Comparison of ENCODE assay signal across 13 cellular contexts in the genomic region with DNA sequence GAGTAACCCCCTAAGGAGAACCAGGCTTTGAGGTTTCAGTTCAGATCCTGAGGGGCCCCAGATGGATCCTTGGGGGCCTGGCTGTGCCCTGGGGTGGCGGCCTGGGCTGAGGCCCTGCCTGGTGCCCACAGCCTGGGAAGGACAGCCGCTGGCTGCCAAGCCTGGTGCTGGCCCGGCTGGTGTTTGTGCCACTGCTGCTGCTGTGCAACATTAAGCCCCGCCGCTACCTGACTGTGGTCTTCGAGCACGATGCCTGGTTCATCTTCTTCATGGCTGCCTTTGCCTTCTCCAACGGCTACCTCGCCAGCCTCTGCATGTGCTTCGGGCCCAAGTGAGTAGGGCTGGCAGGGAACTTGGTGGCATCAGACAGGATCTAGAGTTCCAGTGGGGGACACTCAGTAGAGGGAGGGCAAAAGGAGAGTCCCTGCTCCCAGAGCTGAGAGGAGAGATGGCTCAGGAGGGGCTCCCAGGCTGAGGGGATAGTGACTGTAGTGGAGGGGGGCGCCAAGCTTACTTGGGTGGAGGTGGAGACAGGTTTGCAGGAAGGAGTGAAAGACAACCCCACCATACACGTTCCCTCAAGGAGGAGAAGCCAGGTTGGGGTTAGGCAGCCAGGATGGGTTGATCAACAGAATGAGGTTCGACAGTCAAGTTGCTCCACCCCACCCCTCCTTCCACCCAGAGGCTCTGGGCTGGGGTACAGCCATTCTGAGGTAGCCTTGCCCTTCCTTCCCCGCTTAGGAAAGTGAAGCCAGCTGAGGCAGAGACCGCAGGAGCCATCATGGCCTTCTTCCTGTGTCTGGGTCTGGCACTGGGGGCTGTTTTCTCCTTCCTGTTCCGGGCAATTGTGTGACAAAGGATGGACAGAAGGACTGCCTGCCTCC. TPM values are rescaled to one million over a fixed set of nuclear protein-coding genes. Genes with fewer than 3 reads are reported as not detected.
A peak's percentile ranks its signal among the peaks of the same experiment; 100 is the strongest.
DNase-seq lines count a peak whose midpoint lies in the region; ATAC-seq, FAIRE-seq and TF ChIP-seq lines count a peak whose summit lies in the region.
"Had no signal": no experiment of that assay in that cellular context is flagged by ENCODE, and none has a peak within 500 bp of the region (broad histone marks: within the 10 kb centered on the region; RNA-seq: fewer than 3 reads in every experiment).

No MANE protein-coding gene starts in this region.

- no peaks in the 10 kb centered on the region for H3K27me3 ChIP-seq in BLaER1 treated with 17β-estradiol and CSF1 and Interleukin-3, amounts not matched to agents 10 nM and 100 nM
- no peaks in the 10 kb centered on the region for H3K27me3 ChIP-seq in HL-60 (ENCODE audit: insufficient read depth, poor library complexity, severe bottlenecking)
- H3K27me3 ChIP-seq in dorsolateral prefrontal cortex = no peaks in the 10 kb centered on the region
- no peaks in the 10 kb centered on the region for H3K27me3 ChIP-seq in pancreas
- H3K27me3 ChIP-seq: MG63 had no signal

- TF ChIP-seq CTCF in HL-60 (IDR thresholded peaks at IDR 0.05; ENCODE audit: insufficient read depth, low read length) (no peak), dorsolateral prefrontal cortex (IDR thresholded peaks at IDR 0.05 in 54 of 56, conservative IDR thresholded peaks at IDR 0.05 in 2 of 56; ENCODE audit: low read depth in 1 of 56, partially characterized antibody in 56 of 56) (no peak), pancreas (IDR thresholded peaks at IDR 0.05) (no peak)

- H3K4me2 ChIP-seq in BLaER1 treated with 17β-estradiol and CSF1 and Interleukin-3, amounts not matched to agents 10 nM and 100 nM = peak overlapping the region; percentile 31 to 80 (median 52)

- no peak overlapping the region for H3K4me3 ChIP-seq in BLaER1 treated with 17β-estradiol and CSF1 and Interleukin-3, amounts not matched to agents 10 nM and 100 nM
- H3K4me3 ChIP-seq in HL-60 (replicated peaks; ENCODE audit: insufficient read depth, low read length) (no peak overlapping the region), dorsolateral prefrontal cortex (peak overlapping the region in 1 of 59 donors; percentile 26), pancreas (no peak overlapping the region)
- H3K4me3 ChIP-seq: MG63 had no signal

- FAIRE-seq in pancreas (lab: Jason Lieb, UNC) = no peak

- ATAC-seq in pancreas = no peak
- ATAC-seq in GM18505 (IDR thresholded peaks at IDR 0.05; ENCODE audit: unreplicated experiment) = no peak
- no peak for ATAC-seq in HG03469 (IDR thresholded peaks at IDR 0.05; ENCODE audit: unreplicated experiment)
- ATAC-seq: activated naive CD4-positive, alpha-beta T cell treated with anti-CD3 and anti-CD28 coated beads, Interleukin-2, amount 50 U/mL, for 72 hours had no signal

- intact Hi-C loops in dorsolateral prefrontal cortex (cut with DNase I) (loop anchor here in 1 of 2 donors (5.0 to 10.0 kb wide), 2 partner anchors 61 to 138 kb away; no protein-coding TSS in a partner anchor), pancreas (cut with DNase I) (loop anchor here in 1 of 3 donors (5.0 kb wide), 1 partner anchor 61 kb away; no protein-coding TSS in a partner anchor)

- H3K9me3 ChIP-seq in BLaER1 treated with 17β-estradiol and CSF1 and Interleukin-3, amounts not matched to agents 10 nM and 100 nM (replicated peaks in 1 of 11) = no peaks in the 10 kb centered on the region
- H3K9me3 ChIP-seq in pancreas = no peaks in the 10 kb centered on the region
- H3K9me3 ChIP-seq: MG63 had no signal

- H3K4me1 ChIP-seq in BLaER1 treated with 17β-estradiol and CSF1 and Interleukin-3, amounts not matched to agents 10 nM and 100 nM = peaks cover 39 to 56% (median 46%) of the 10 kb centered on the region in 10 experiments
- peaks cover 14 to 20% (median 18%) of the 10 kb centered on the region in 3 donors for H3K4me1 ChIP-seq in pancreas

- peaks cover 0 to 26% (median 2%) of the 10 kb centered on the region in 11 experiments; a peak in 8 of 22 replicates for H4K20me1 ChIP-seq in BLaER1 treated with 17β-estradiol and CSF1 and Interleukin-3, amounts not matched to agents 10 nM and 100 nM

- peak overlapping the region; percentile 7 to 67 (median 44); a peak in 17 of 22 replicates for H3K9ac ChIP-seq in BLaER1 treated with 17β-estradiol and CSF1 and Interleukin-3, amounts not matched to agents 10 nM and 100 nM

- peaks cover 14 to 79% (median 51%) of the 10 kb centered on the region in 11 experiments; a peak in 21 of 22 replicates for H3K36me3 ChIP-seq in BLaER1 treated with 17β-estradiol and CSF1 and Interleukin-3, amounts not matched to agents 10 nM and 100 nM
- H3K36me3 ChIP-seq in pancreas = peaks cover 0 to 36% (median 5%) of the 10 kb centered on the region in 3 donors

- WGBS in pancreas, 2 donors = 82 to 87% methylated on average over 16 of the region's 16 CpGs

- TF ChIP-seq POLR2A in GM18505 (IDR thresholded peaks at IDR 0.05; ENCODE audit: borderline replicate concordance, extremely low read depth, insufficient read depth, insufficient read length) = no peak

- peak overlapping the region in 10 of 11 experiments; percentile 21 to 79 (median 66); a peak in 19 of 22 replicates for H3K27ac ChIP-seq in BLaER1 treated with 17β-estradiol and CSF1 and Interleukin-3, amounts not matched to agents 10 nM and 100 nM
- peak overlapping the region; percentile 84 for H3K27ac ChIP-seq in HL-60 (replicated peaks)
- H3K27ac ChIP-seq in dorsolateral prefrontal cortex = peak overlapping the region in 53 of 59 donors; percentile 7 to 90 (median 83)
- peak overlapping the region in 3 of 4 donors; percentile 28 to 72 (median 42) for H3K27ac ChIP-seq in pancreas

- DNase-seq in HL-60 (ENCODE audit: low read depth in 1 of 2, low spot score in 1 of 2) (peak in 1 of 2 experiments; percentile 81), dorsolateral prefrontal cortex (peak in 1 of 10 donors; percentile 36), pancreas (peak in 1 of 6 donors; percentile 44), NCI-H526 (lab: John Stamatoyannopoulos, UW) (no peak), DMS53 treated with DMSO at 0.1 percent for 48 hours (lab: John Stamatoyannopoulos, UW; ENCODE audit: unreplicated experiment) (no peak)
- DNase-seq: activated CD4-positive, CD25-positive, alpha-beta regulatory T cell treated with anti-CD3 and anti-CD28 coated beads, Interleukin-2, amount 50 U/mL, for 72 hours; CD4-positive, alpha-beta T cell; MG63; NCI-H226 had no signal

RNA-seq across cellular contexts. Expression of a gene that starts 9.5 kb away (rescaled TPM):
- total RNA-seq in dorsolateral prefrontal cortex (10 to 100 TPM; 22.4 to 79.8 (median 47.2) TPM), pancreas (10 to 100 TPM; 24.8 to 72.7 (median 44.4) TPM)
- polyA plus RNA-seq in pancreas = 10 to 100 TPM; 35.5 to 89.8 TPM

RNA-seq across cellular contexts. Expression of a gene that starts 14.0 kb away (rescaled TPM):
- total RNA-seq in dorsolateral prefrontal cortex (1,000 to 10,000 TPM in 53 of 120 experiments, 100 to 1,000 TPM in 67; 482 to 1,543 (median 963) TPM), pancreas (100 to 1,000 TPM; 370 to 577 (median 464) TPM)
- 100 to 1,000 TPM; 145 to 328 TPM for polyA plus RNA-seq in pancreas

RNA-seq across cellular contexts. Expression of a gene that starts 16.2 kb away (rescaled TPM):
- total RNA-seq in dorsolateral prefrontal cortex = not detected
- 1 to 10 TPM; 1.1 to 4.3 (median 2.2) TPM for total RNA-seq in pancreas
- polyA plus RNA-seq in pancreas = under 1 TPM; 0.34 to 0.73 TPM
- total RNA-seq: activated naive CD4-positive, alpha-beta T cell treated with anti-CD3 and anti-CD28 coated beads, Interleukin-2, amount 50 U/mL, for 72 hours; CD4-positive, alpha-beta T cell had no signal

RNA-seq across cellular contexts. Expression of a gene that starts 24.4 kb away (rescaled TPM):
- total RNA-seq in dorsolateral prefrontal cortex = 10 to 100 TPM in 119 of 120 experiments, 1 to 10 TPM in 1; 9.6 to 55.6 (median 23.9) TPM
- total RNA-seq in pancreas = 10 to 100 TPM; 15.9 to 30.4 (median 20.5) TPM
- 10 to 100 TPM; 10.8 to 23.6 TPM for polyA plus RNA-seq in pancreas

RNA-seq across cellular contexts. Expression of a gene that starts 32.4 kb away (rescaled TPM):
- total RNA-seq in dorsolateral prefrontal cortex (10 to 100 TPM in 13 of 120 experiments, 1 to 10 TPM in 107; 2.9 to 14.4 (median 7.5) TPM), pancreas (10 to 100 TPM in 1 of 6 donors, 1 to 10 TPM in 5; 2.5 to 16.9 (median 5.5) TPM)
- 10 to 100 TPM; 10.1 to 12.1 TPM for polyA plus RNA-seq in pancreas
